Comparison of ENCODE assay signal across 8 cellular contexts in the genomic region with DNA sequence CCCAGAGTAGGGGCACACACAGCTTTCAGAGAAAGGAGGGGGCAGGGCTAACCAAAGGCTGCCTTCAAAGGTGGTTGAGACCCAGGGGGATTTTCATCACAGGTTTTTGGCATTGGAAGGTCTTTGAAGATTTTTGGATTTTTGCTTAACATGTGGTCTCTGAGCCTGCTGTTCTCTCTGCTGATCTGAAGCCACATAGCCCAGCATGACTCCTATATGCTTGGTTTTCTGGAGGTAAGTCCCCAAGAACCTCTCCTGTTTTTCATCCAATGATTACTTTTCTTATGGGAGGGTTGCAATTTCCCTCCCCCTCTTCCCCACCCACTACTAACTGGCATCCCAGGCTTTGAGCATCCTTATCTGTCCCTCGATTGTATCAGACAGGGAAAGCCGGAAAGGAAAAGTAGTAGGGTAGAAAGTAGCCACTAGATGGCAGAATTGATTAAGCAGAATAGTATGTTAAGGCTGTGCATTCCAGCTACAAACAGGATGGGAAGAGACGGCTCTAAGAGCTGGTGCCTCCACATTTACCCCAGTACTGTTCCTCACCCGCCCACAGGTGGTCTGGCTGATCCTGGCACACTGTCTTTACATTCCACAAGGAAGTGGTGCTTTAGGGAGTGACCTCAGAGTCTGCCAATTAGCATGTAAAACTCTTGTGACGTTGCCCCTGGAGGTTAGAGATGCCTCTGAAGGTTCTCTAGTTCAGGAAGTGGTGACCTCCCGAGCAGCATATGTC.
A peak's percentile ranks its signal among the peaks of the same experiment; 100 is the strongest.
DNase-seq lines count a peak whose midpoint lies in the region; ATAC-seq, FAIRE-seq and TF ChIP-seq lines count a peak whose summit lies in the region.

No MANE protein-coding gene starts in this region.

- H3K27me3 ChIP-seq in AG04450 (ENCODE audit: control insufficient read depth, insufficient read depth, low read length) (no peaks in the 10 kb centered on the region), transverse colon (no peaks in the 10 kb centered on the region)

- no peaks in the 10 kb centered on the region for H3K9me3 ChIP-seq in AG04450 (ENCODE audit: control insufficient read depth, insufficient read depth, low read length)
- no peaks in the 10 kb centered on the region for H3K9me3 ChIP-seq in HEK293 (ENCODE audit: control insufficient read depth, insufficient read depth, low read depth, low read length)
- H3K9me3 ChIP-seq in transverse colon: no peaks in the 10 kb centered on the region

- ATAC-seq in left lobe of liver: peak; percentile 96

- intact Hi-C loops in transverse colon (cut with DNase I; ENCODE audit: low total_unique reads): loop anchor here (2.0 kb wide), 1 partner anchor 839 kb away; no protein-coding TSS in a partner anchor

- TF ChIP-seq EP300 in transverse colon (IDR thresholded peaks at IDR 0.05; ENCODE audit: low read depth): no peak

- H3K4me3 ChIP-seq in AG04450 (ENCODE audit: low read depth, low read length) (no peak overlapping the region), HEK293 (ENCODE audit: low read depth, low read length) (no peak overlapping the region; the same call in 1 of the 2 replicates), transverse colon (no peak overlapping the region)

- H3K4me1 ChIP-seq in HEK293 (ENCODE audit: control insufficient read depth, insufficient read depth, low read length) (no peaks in the 10 kb centered on the region), transverse colon (no peaks in the 10 kb centered on the region)

- in situ Hi-C loops in transverse colon (cut with MboI; ENCODE audit: low pct_ligation_motif_present in 1 of 4, low pct_unique_long_range_greater_than_20kb in 1 of 4, low sequenced_read_pairs in 3 of 4): loop anchor here in 3 of 4 donors (10.0 to 25.0 kb wide), 3 partner anchors 825 to 850 kb away; no protein-coding TSS in a partner anchor

- CTCF ChIA-PET in AG04450 (lab: Charles Lee): interaction anchor here (0.5 to 9.3 kb wide), 27 partner anchors 10 to 1399 kb away, joined by 3 to 70 read pairs (median 4); no protein-coding TSS in a partner anchor
- CTCF ChIA-PET in HEK293 (lab: Yijun Ruan, JAX): interaction anchor here (0.6 to 3.1 kb wide), 11 partner anchors 11 to 1074 kb away, joined by 3 to 18 read pairs (median 4); no protein-coding TSS in a partner anchor

- POLR2A ChIA-PET in AG04450 (lab: Yijun Ruan, JAX) (interaction anchor here (1.5 kb wide), 1 partner anchor 841 kb away, joined by 4 read pairs; no protein-coding TSS in a partner anchor), HEK293 (lab: Yijun Ruan, JAX) (no interaction called here)

- peak; percentile 49 for DNase-seq in AG04450 (ENCODE audit: low read depth, low spot score)
- peak; percentile 26 for DNase-seq in GM10266 (ENCODE audit: extremely low spot score)
- peak; percentile 70 for DNase-seq in LHCN-M2 (ENCODE audit: low read depth)
- peak; percentile 53 for DNase-seq in RCC 7860 (ENCODE audit: low spot score)
- DNase-seq in cerebellum (ENCODE audit: low spot score): peak; percentile 58
- no peak for DNase-seq in left lobe of liver (ENCODE audit: low spot score)
- no peak for DNase-seq in transverse colon

- 0 to 5% methylated on average over 3 to 6 of the region's 6 CpGs for WGBS in transverse colon (ENCODE audit: low coverage in 1 of 2), 2 donors

- H3K36me3 ChIP-seq in HEK293 (ENCODE audit: control insufficient read depth in 2 of 2, insufficient read depth in 1 of 2, low read length in 2 of 2): no peaks in the 10 kb centered on the region
- H3K36me3 ChIP-seq in transverse colon: no peaks in the 10 kb centered on the region

- no peak for FAIRE-seq in RCC 7860 (lab: Jason Lieb, UNC)

- TF ChIP-seq POLR2A in transverse colon (IDR thresholded peaks at IDR 0.05): no peak

- TF ChIP-seq CTCF in AG04450 (IDR thresholded peaks at IDR 0.05; ENCODE audit: low read depth, low read length) (peak; percentile 79), GM10266 (IDR thresholded peaks at IDR 0.05; ENCODE audit: control insufficient read depth, insufficient read depth, low read depth, missing control alignments) (peak; percentile 67), HEK293 (tag by site-specific recombination; IDR thresholded peaks at IDR 0.05) (peak; percentile 49), transverse colon (IDR thresholded peaks at IDR 0.05) (peak; percentile 50 to 67 (median 57))

- H3K27ac ChIP-seq in AG04450 (ENCODE audit: low read depth, low read length): no peak overlapping the region
- H3K27ac ChIP-seq in HEK293 (ENCODE audit: extremely low read depth, low read depth, low read length): no peak overlapping the region
- H3K27ac ChIP-seq in transverse colon: no peak overlapping the region

TF ChIP-seq in HEK293, 187 proteins besides CTCF, POLR2A, EP300 and RAD21:
- peak; percentile 62 for TF ChIP-seq GLIS2 (tag by site-specific recombination; IDR thresholded peaks at IDR 0.05)
- no peak for TF ChIP-seq YY2 (tag by site-specific recombination; IDR thresholded peaks at IDR 0.05)
- no peak for TF ChIP-seq ZNF555 (tag by site-specific recombination; conservative IDR thresholded peaks at IDR 0.05)
- peak; percentile 82 for TF ChIP-seq ZNF654 (tag by site-specific recombination; IDR thresholded peaks at IDR 0.05; ENCODE audit: low read depth)
- TF ChIP-seq ZFHX2 (tag by site-specific recombination; conservative IDR thresholded peaks at IDR 0.05): peak; percentile 20; the same call in 1 of the 2 replicates
- peak; percentile 47; the same call in 1 of the 2 replicates for TF ChIP-seq SCRT2 (tag by site-specific recombination; IDR thresholded peaks at IDR 0.05)
- TF ChIP-seq PRDM1 (tag by site-specific recombination; IDR thresholded peaks at IDR 0.05): peak; percentile 92
- TF ChIP-seq ZFP37 (tag by site-specific recombination; IDR thresholded peaks at IDR 0.05): peak; percentile 53; the same call in 1 of the 2 replicates
- TF ChIP-seq ZNF146 (tag by site-specific recombination; IDR thresholded peaks at IDR 0.05): no peak
- peak; percentile 65 for TF ChIP-seq GLIS1 (tag by site-specific recombination; IDR thresholded peaks at IDR 0.05)
- no peak for TF ChIP-seq ZNF585B (tag by site-specific recombination; IDR thresholded peaks at IDR 0.05)
- TF ChIP-seq ZNF621 (tag by site-specific recombination; IDR thresholded peaks at IDR 0.05): no peak
- no peak for TF ChIP-seq ZNF701 (tag by site-specific recombination; IDR thresholded peaks at IDR 0.05)

Comparison
In these comparisons a context has a peak if more than half of its experiments do, and no peak if none do; other contexts are left out.
1. DNase-seq: peak in AG04450 (single experiment), GM10266 (single experiment), LHCN-M2 (single experiment), RCC 7860 (single experiment) and cerebellum (single experiment); none in left lobe of liver (single experiment) and transverse colon (single experiment).
2. Peak in every context shown above with its lines, with median percentiles within 50 percentile points of each other: CTCF ChIP-seq.